2 cellular contexts compared by ENCODE assay signal in genomic region chr3:152348436-152349177, GRCh38.
A peak's percentile ranks its signal among the peaks of the same experiment; 100 is the strongest.
TF ChIP-seq lines count a peak whose summit lies in the region.

No MANE protein-coding gene starts in this region.

TF ChIP-seq in liver, 16 proteins besides CTCF, POLR2A, EP300 and RAD21:
- TF ChIP-seq REST (IDR thresholded peaks at IDR 0.05): no peak
- no peak for TF ChIP-seq ZBTB33 (IDR thresholded peaks at IDR 0.05)
- peak; percentile 23 to 42 for TF ChIP-seq HNF4A (conservative IDR thresholded peaks at IDR 0.05)

TF ChIP-seq in HepG2, 621 proteins besides CTCF, POLR2A, EP300 and RAD21:
- TF ChIP-seq HMGXB3 (CRISPR knock-in tag; IDR thresholded peaks at IDR 0.05; ENCODE audit: borderline replicate concordance): no peak
- TF ChIP-seq FOXM1 (CRISPR knock-in tag; IDR thresholded peaks at IDR 0.05): no peak
- TF ChIP-seq ZNF740 (CRISPR knock-in tag; IDR thresholded peaks at IDR 0.05): no peak
- no peak for TF ChIP-seq ESRRA (CRISPR knock-in tag; IDR thresholded peaks at IDR 0.05; ENCODE audit: low read depth)
- no peak for TF ChIP-seq ATF4 (CRISPR knock-in tag; IDR thresholded peaks at IDR 0.05)
- TF ChIP-seq YEATS2 (CRISPR knock-in tag; IDR thresholded peaks at IDR 0.05; ENCODE audit: borderline replicate concordance): no peak
- no peak for TF ChIP-seq ELF1 (CRISPR knock-in tag; IDR thresholded peaks at IDR 0.05)
- TF ChIP-seq RFX1 (IDR thresholded peaks at IDR 0.05): no peak
- no peak for TF ChIP-seq ZNF816 (CRISPR knock-in tag; IDR thresholded peaks at IDR 0.05; ENCODE audit: borderline replicate concordance)
- no peak for TF ChIP-seq ZNF891 (CRISPR knock-in tag; IDR thresholded peaks at IDR 0.05)
TF ChIP-seq in HepG2: peak in this region for 0.
